In genomic region chr17:41905172-41905571, GRCh38 we compare ENCODE assay signal across 1 cellular context.
TF ChIP-seq lines count a peak whose summit lies in the region.

No MANE protein-coding gene starts in this region.

TF ChIP-seq in HepG2, 621 proteins besides CTCF, POLR2A, EP300 and RAD21 (continued from another document and continues in another):
- no peak for TF ChIP-seq FOXO4 (CRISPR knock-in tag; conservative IDR thresholded peaks at IDR 0.05)
- TF ChIP-seq ZNF138 (CRISPR knock-in tag; IDR thresholded peaks at IDR 0.05; ENCODE audit: low read depth), result no peak
- no peak for TF ChIP-seq ZC3H4 (CRISPR knock-in tag; IDR thresholded peaks at IDR 0.05; ENCODE audit: borderline replicate concordance)
- no peak for TF ChIP-seq ZNF768 (CRISPR knock-in tag; IDR thresholded peaks at IDR 0.05)
- TF ChIP-seq TMF1 (CRISPR knock-in tag; IDR thresholded peaks at IDR 0.05; ENCODE audit: low read depth), result no peak
- no peak for TF ChIP-seq CBX5 (CRISPR knock-in tag; IDR thresholded peaks at IDR 0.05; ENCODE audit: borderline replicate concordance)
- TF ChIP-seq ZBTB4 (CRISPR knock-in tag; IDR thresholded peaks at IDR 0.05; ENCODE audit: borderline replicate concordance), result peak; percentile 69; the same call in 1 of the 2 replicates
- TF ChIP-seq MTA1 (CRISPR knock-in tag; IDR thresholded peaks at IDR 0.05; ENCODE audit: borderline replicate concordance), result peak; percentile 79
- TF ChIP-seq ZNF382 (CRISPR knock-in tag; IDR thresholded peaks at IDR 0.05; ENCODE audit: borderline replicate concordance), result no peak
- no peak for TF ChIP-seq ZNF446 (CRISPR knock-in tag; IDR thresholded peaks at IDR 0.05)
- no peak for TF ChIP-seq ZNF234 (CRISPR knock-in tag; conservative IDR thresholded peaks at IDR 0.05)
- no peak for TF ChIP-seq NFE2 (CRISPR knock-in tag; IDR thresholded peaks at IDR 0.05)
- 0 out of 2 replicates have a peak, but pooled peaks have one; percentile 60 for TF ChIP-seq ZSCAN5A (CRISPR knock-in tag; IDR thresholded peaks at IDR 0.05; ENCODE audit: borderline replicate concordance)
- no peak for TF ChIP-seq ZNF124 (CRISPR knock-in tag; IDR thresholded peaks at IDR 0.05)
- no peak for TF ChIP-seq ATF6 (CRISPR knock-in tag; conservative IDR thresholded peaks at IDR 0.05)
- TF ChIP-seq HMG20B (CRISPR knock-in tag; conservative IDR thresholded peaks at IDR 0.05), result no peak
- TF ChIP-seq ETS1 (CRISPR knock-in tag; IDR thresholded peaks at IDR 0.05), result no peak
- no peak for TF ChIP-seq ZBTB21 (CRISPR knock-in tag; IDR thresholded peaks at IDR 0.05)
- no peak for TF ChIP-seq PCBP2 (optimal IDR thresholded peaks at IDR 0.05; ENCODE audit: low read depth, low read length, poor library complexity, severe bottlenecking)
- TF ChIP-seq ZNF281 (CRISPR knock-in tag; IDR thresholded peaks at IDR 0.05; ENCODE audit: borderline replicate concordance), result no peak
- TF ChIP-seq ETV5 (CRISPR knock-in tag; IDR thresholded peaks at IDR 0.05; ENCODE audit: borderline replicate concordance), result no peak
- no peak for TF ChIP-seq HOXA3 (CRISPR knock-in tag; IDR thresholded peaks at IDR 0.05)
- no peak for TF ChIP-seq XRCC5 (optimal IDR thresholded peaks at IDR 0.05; ENCODE audit: low read length)
- TF ChIP-seq RORA (CRISPR knock-in tag; IDR thresholded peaks at IDR 0.05), result no peak
- TF ChIP-seq ZNF747 (CRISPR knock-in tag; IDR thresholded peaks at IDR 0.05; ENCODE audit: borderline replicate concordance), result no peak
- TF ChIP-seq ZNF160 (CRISPR knock-in tag; IDR thresholded peaks at IDR 0.05), result no peak
- no peak for TF ChIP-seq ZNF563 (CRISPR knock-in tag; IDR thresholded peaks at IDR 0.05)
- TF ChIP-seq MNT (IDR thresholded peaks at IDR 0.05), result no peak
- no peak for TF ChIP-seq IKZF5 (CRISPR knock-in tag; IDR thresholded peaks at IDR 0.05)
- no peak for TF ChIP-seq TBX3 (IDR thresholded peaks at IDR 0.05; ENCODE audit: borderline replicate concordance)
- 0 out of 2 replicates have a peak, but pooled peaks have one; percentile 40 for TF ChIP-seq IRF1 (CRISPR knock-in tag; IDR thresholded peaks at IDR 0.05; ENCODE audit: low read depth)
- TF ChIP-seq ARNTL (CRISPR knock-in tag; IDR thresholded peaks at IDR 0.05), result no peak
- TF ChIP-seq TIGD3 (CRISPR knock-in tag; IDR thresholded peaks at IDR 0.05; ENCODE audit: borderline replicate concordance), result no peak
- no peak for TF ChIP-seq IRF9 (CRISPR knock-in tag; IDR thresholded peaks at IDR 0.05; ENCODE audit: borderline replicate concordance)
- no peak for TF ChIP-seq KLF9 (CRISPR knock-in tag; IDR thresholded peaks at IDR 0.05; ENCODE audit: low read depth)
- no peak for TF ChIP-seq NFRKB (IDR thresholded peaks at IDR 0.05)
- no peak for TF ChIP-seq PREB (CRISPR knock-in tag; IDR thresholded peaks at IDR 0.05)
- no peak for TF ChIP-seq ZFP91 (CRISPR knock-in tag; IDR thresholded peaks at IDR 0.05; ENCODE audit: borderline replicate concordance)
